2 cellular contexts compared by ENCODE assay signal in the genomic region with DNA sequence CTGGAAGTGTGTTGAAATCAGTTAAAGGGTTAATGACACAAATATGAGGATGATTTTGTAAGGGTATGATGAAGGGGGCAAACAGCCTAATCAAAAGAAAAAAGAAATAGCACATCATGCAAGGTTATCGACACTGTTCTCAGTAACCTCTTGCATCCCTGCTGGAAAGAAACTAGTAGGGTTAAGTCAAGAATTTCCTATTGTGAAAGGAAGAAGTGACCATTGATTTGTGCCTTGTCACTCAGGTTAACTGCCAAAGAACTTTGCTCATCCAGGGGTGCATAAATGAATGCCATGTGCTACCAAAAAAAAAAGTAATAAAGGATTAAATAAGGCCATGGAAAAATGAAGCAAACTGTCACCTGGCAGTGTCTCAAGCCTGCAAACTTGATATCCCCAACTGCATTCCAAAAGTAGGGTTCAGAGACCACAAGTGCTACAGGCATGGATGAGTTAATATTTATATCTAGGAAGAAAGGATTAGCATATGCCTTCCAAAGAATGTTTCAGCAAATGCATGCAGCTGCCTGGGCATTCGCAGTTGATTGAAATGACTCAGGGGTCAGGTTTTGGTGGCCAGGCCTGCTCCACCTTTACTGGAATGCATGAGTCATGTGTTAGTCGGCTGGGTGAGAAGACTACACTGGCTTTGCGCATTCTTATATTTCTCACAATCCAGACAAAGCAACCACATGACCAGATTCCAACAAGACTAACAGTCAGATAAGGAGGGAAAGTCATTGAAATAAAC.
TF ChIP-seq lines count a peak whose summit lies in the region.

No MANE protein-coding gene starts in this region.

TF ChIP-seq in GM23338, 12 proteins besides CTCF, POLR2A, EP300 and RAD21 (continues in another document):
- TF ChIP-seq REST (IDR thresholded peaks at IDR 0.05; ENCODE audit: unreplicated experiment), result no peak
- TF ChIP-seq ZNF114 (CRISPR knock-in tag; IDR thresholded peaks at IDR 0.05), result no peak
- TF ChIP-seq ZNF462 (CRISPR knock-in tag; IDR thresholded peaks at IDR 0.05), result no peak
- TF ChIP-seq EZH2 (IDR thresholded peaks at IDR 0.05; ENCODE audit: low read depth, unreplicated experiment), result no peak
- TF ChIP-seq ETS1 (IDR thresholded peaks at IDR 0.05), result no peak
- TF ChIP-seq EZH2phosphoT487 (IDR thresholded peaks at IDR 0.05; ENCODE audit: unreplicated experiment), result no peak
- TF ChIP-seq CREB1 (CRISPR knock-in tag; IDR thresholded peaks at IDR 0.05; ENCODE audit: low read depth), result no peak
- no peak for TF ChIP-seq POLR2AphosphoS5 (IDR thresholded peaks at IDR 0.05; ENCODE audit: low read depth)

TF ChIP-seq in SK-N-SH, 30 proteins besides CTCF, POLR2A, EP300 and RAD21 (continued from another document):
- TF ChIP-seq REST (IDR thresholded peaks at IDR 0.05; ENCODE audit: low read depth, low read length), result peak; percentile 71; the same call in 1 of the 2 replicates
- TF ChIP-seq, protein P1, sequence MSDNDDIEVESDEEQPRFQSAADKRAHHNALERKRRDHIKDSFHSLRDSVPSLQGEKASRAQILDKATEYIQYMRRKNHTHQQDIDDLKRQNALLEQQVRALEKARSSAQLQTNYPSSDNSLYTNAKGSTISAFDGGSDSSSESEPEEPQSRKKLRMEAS (IDR thresholded peaks at IDR 0.05; ENCODE audit: low read depth), result peak; percentile 87
- TF ChIP-seq FOXM1 (IDR thresholded peaks at IDR 0.05; ENCODE audit: low read depth), result peak; percentile 99
- TF ChIP-seq ELF1 (IDR thresholded peaks at IDR 0.05), result peak; percentile 36; the same call in 1 of the 2 replicates
- TF ChIP-seq MXI1 (IDR thresholded peaks at IDR 0.05; ENCODE audit: low read depth, low read length), result no peak
- 0 out of 2 replicates have a peak, but pooled peaks have one; percentile 79 for TF ChIP-seq SIN3A (IDR thresholded peaks at IDR 0.05; ENCODE audit: borderline replicate concordance, low read depth, low read length)
- TF ChIP-seq TCF12 (IDR thresholded peaks at IDR 0.05), result peak; percentile 100
- TF ChIP-seq USF1 (IDR thresholded peaks at IDR 0.05; ENCODE audit: borderline replicate concordance, low read depth), result peak; percentile 84
- TF ChIP-seq RXRA (IDR thresholded peaks at IDR 0.05; ENCODE audit: borderline replicate concordance, low read depth), result peak; percentile 100
- no peak; the same call in 1 of the 2 replicates for TF ChIP-seq SMC3 (IDR thresholded peaks at IDR 0.05; ENCODE audit: low read depth, low read length)
- TF ChIP-seq GABPA (IDR thresholded peaks at IDR 0.05; ENCODE audit: low read depth), result peak; percentile 41; the same call in 1 of the 2 replicates
- TF ChIP-seq RFX5 (IDR thresholded peaks at IDR 0.05; ENCODE audit: low read length), result no peak
- TF ChIP-seq MEF2A (IDR thresholded peaks at IDR 0.05; ENCODE audit: borderline replicate concordance, low read depth), result peak; percentile 87
- TF ChIP-seq GATA2 (CRISPR knock-in tag; IDR thresholded peaks at IDR 0.05), result no peak
- TF ChIP-seq POLR2AphosphoS5 (IDR thresholded peaks at IDR 0.05; ENCODE audit: low read depth, low read length), result peak; percentile 82
- TF ChIP-seq TEAD4 (IDR thresholded peaks at IDR 0.05; ENCODE audit: borderline replicate concordance, insufficient read depth), result peak; percentile 100
- TF ChIP-seq, protein P2, sequence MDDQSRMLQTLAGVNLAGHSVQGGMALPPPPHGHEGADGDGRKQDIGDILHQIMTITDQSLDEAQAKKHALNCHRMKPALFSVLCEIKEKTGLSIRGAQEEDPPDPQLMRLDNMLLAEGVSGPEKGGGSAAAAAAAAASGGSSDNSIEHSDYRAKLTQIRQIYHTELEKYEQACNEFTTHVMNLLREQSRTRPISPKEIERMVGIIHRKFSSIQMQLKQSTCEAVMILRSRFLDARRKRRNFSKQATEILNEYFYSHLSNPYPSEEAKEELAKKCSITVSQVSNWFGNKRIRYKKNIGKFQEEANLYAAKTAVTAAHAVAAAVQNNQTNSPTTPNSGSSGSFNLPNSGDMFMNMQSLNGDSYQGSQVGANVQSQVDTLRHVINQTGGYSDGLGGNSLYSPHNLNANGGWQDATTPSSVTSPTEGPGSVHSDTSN (IDR thresholded peaks at IDR 0.05), result peak; percentile 92
- no peak for TF ChIP-seq CHD2 (IDR thresholded peaks at IDR 0.05; ENCODE audit: low read length, partially characterized antibody)
- no peak; the same call in 1 of the 2 replicates for TF ChIP-seq YY1 (IDR thresholded peaks at IDR 0.05; ENCODE audit: low read depth)
- TF ChIP-seq NFIC (IDR thresholded peaks at IDR 0.05; ENCODE audit: borderline replicate concordance), result peak; percentile 99
- no peak for TF ChIP-seq NRF1 (IDR thresholded peaks at IDR 0.05; ENCODE audit: low read depth, low read length)
- no peak for TF ChIP-seq FOXJ3 (CRISPR knock-in tag; IDR thresholded peaks at IDR 0.05)
- TF ChIP-seq TAF1 (IDR thresholded peaks at IDR 0.05; ENCODE audit: borderline replicate concordance, low read depth, low read length), result 0 out of 2 replicates have a peak, but pooled peaks have one; percentile 24
- TF ChIP-seq ZBTB33 (IDR thresholded peaks at IDR 0.05; ENCODE audit: borderline replicate concordance, low read depth), result peak; percentile 93
- peak; percentile 100 for TF ChIP-seq JUND (IDR thresholded peaks at IDR 0.05)
- TF ChIP-seq USF2 (IDR thresholded peaks at IDR 0.05; ENCODE audit: borderline replicate concordance, low read depth, low read length), result no peak
TF ChIP-seq in SK-N-SH: peak in this region for 18.
